In the genomic region with DNA sequence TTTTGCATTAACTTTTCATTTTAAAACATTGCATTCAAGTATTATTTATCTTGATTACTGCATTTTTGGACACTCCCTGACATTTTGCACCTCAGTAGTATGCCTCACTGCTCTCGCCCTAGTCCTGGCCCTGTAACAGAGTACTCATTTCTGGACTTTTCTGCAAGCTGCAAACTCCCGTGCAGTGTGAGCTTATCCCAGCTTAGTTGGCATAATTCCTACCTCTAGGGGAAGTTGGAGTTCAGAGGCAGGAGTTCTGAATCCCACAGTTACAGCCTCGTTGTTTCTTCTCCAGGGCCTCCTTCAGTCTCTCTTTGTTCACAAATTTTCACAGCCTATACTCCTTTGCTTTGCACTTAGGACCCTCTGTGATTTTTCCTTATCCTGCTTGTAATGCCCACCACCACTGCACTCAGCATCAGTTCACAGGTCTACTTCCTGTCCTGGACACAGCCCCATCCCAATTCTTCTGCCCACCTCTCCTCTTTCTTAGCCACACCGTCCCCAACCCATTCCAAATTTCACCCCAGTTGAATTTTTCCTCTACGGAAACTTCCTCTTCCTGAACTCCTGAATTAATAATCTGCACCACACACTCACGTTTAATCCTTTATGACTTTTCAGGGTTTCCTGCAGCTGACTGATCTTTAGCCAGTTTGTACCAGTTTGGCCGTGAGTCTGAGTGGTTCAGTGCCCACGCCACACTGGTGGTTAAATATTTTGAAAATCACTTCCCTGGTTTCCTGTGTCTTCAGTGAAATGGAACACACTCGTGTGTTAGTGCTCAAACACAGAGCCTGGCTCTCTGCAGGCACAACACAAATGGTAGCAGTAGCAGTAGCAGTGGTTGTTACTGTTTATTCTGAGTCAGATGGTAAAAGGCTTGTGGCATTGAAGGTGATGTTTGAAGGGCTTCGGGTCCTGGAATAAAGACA, we compare ENCODE assay signal across 1 cellular context.
TF ChIP-seq lines count a peak whose summit lies in the region.

No MANE protein-coding gene starts in this region.

TF ChIP-seq in H1, 55 proteins besides CTCF, POLR2A, EP300 and RAD21:
- no peak for TF ChIP-seq EGR1 (IDR thresholded peaks at IDR 0.05; ENCODE audit: borderline replicate concordance, low read depth, low read length)
- 0 out of 2 replicates have a peak, but pooled peaks have one; percentile 9 for TF ChIP-seq TEAD4 (IDR thresholded peaks at IDR 0.05; ENCODE audit: low read depth, low read length)
